Comparison of ENCODE assay signal across 1 cellular context in genomic region chr12:32899823-32900222, GRCh38. TPM values are rescaled to one million over a fixed set of nuclear protein-coding genes. Genes with fewer than 3 reads are reported as not detected.
"Had no signal": no experiment of that assay in that cellular context is flagged by ENCODE, and none has a peak within 500 bp of the region (broad histone marks: within the 10 kb centered on the region; RNA-seq: fewer than 3 reads in every experiment).

No MANE protein-coding gene starts in this region.

RNA-seq across cellular contexts. Expression of gene PKP2, which starts 3.2 kb away (rescaled TPM):
- total RNA-seq: SK-MEL-5 had no signal
